8 cellular contexts compared by ENCODE assay signal in genomic region chr4:47510506-47511143, GRCh38. TPM values are rescaled to one million over a fixed set of nuclear protein-coding genes. Genes with fewer than 3 reads are reported as not detected.
A peak's percentile ranks its signal among the peaks of the same experiment; 100 is the strongest.
DNase-seq lines count a peak whose midpoint lies in the region; ATAC-seq, FAIRE-seq and TF ChIP-seq lines count a peak whose summit lies in the region.

No MANE protein-coding gene starts in this region.

- H3K36me3 ChIP-seq in GM12878 (ENCODE audit: control insufficient read depth in 2 of 2, insufficient read depth in 2 of 2, low read length in 1 of 2) (peaks cover 5 to 6% of the 10 kb centered on the region in 2 experiments; a peak in 3 of 4 replicates), suprapubic skin (peaks cover 20% of the 10 kb centered on the region)

- TF ChIP-seq CTCF in GM12878 (IDR thresholded peaks at IDR 0.05 in 2 of 3, conservative IDR thresholded peaks at IDR 0.05 in 1 of 3; ENCODE audit: control insufficient read depth in 2 of 3, extremely low read depth in 1 of 3, insufficient read depth in 1 of 3, low read depth in 3 of 3, low read length in 3 of 3), result peak in 2 of 3 experiments; percentile 2 to 42; a peak in 2 of 6 replicates
- no peak for TF ChIP-seq CTCF in suprapubic skin (IDR thresholded peaks at IDR 0.05)

- intact Hi-C loops in GM12878 (cut with micrococcal nuclease; ENCODE audit: unreplicated experiment), result loop anchor here (1.0 to 10.0 kb wide), 4 partner anchors 16 to 534 kb away; no protein-coding TSS in a partner anchor

- in situ Hi-C loops in ACHN (cut with HindIII; ENCODE audit: low pct_ligation_motif_present, low pct_unique_long_range_greater_than_20kb, low sequenced_read_pairs), result no loop called here
- in situ Hi-C loops in GM12878 (cut with MboI), result no loop called here

- DNase-seq in ACHN, result peak; percentile 23
- DNase-seq in GM12878 (ENCODE audit: low read depth, low spot score), result peak; percentile 90
- peak; percentile 36 for DNase-seq in pons (ENCODE audit: low spot score)
- DNase-seq in activated CD4-positive, alpha-beta T cell treated with anti-CD3 and anti-CD28 coated beads, Interleukin-2, amount 50 U/mL, for 4 hours, result no peak
- no peak for DNase-seq in SK-N-DZ (ENCODE audit: low spot score)
- no peak for DNase-seq in suprapubic skin (ENCODE audit: low spot score in 2 of 2)

- TF ChIP-seq POLR2A in GM12878 (IDR thresholded peaks at IDR 0.05; ENCODE audit: low read depth, low read length), result no peak
- TF ChIP-seq POLR2A in suprapubic skin (IDR thresholded peaks at IDR 0.05), result no peak

- TF ChIP-seq EP300 in GM12878 (IDR thresholded peaks at IDR 0.05; ENCODE audit: borderline replicate concordance in 1 of 2, control insufficient read depth in 1 of 2, low read depth in 2 of 2, low read length in 2 of 2) (peak; percentile 95 to 96), suprapubic skin (IDR thresholded peaks at IDR 0.05) (no peak)

- H3K79me2 ChIP-seq in GM12878 (ENCODE audit: control insufficient read depth, insufficient read depth, low read length), result no peaks in the 10 kb centered on the region; the same call in 1 of the 2 replicates

- SMC1A ChIA-PET in GM12878 (lab: Charles Lee; ENCODE audit: uncharacterized antibody, unreplicated experiment), result interaction anchor here (0.7 to 10.9 kb wide), 14 partner anchors 9 to 499 kb away, joined by 3 to 239 read pairs (median 6); partner anchors contain the start of genes ATP10D and COMMD8

- H3K9me3 ChIP-seq in GM12878 (replicated peaks; ENCODE audit: control insufficient read depth, insufficient read depth, low read length) (no peaks in the 10 kb centered on the region), suprapubic skin (no peaks in the 10 kb centered on the region)

- H3K4me3 ChIP-seq in GM12878 (peak overlapping the region; percentile 35; the same call in 1 of the 2 replicates), suprapubic skin (no peak overlapping the region)

- no peaks in the 10 kb centered on the region for H4K20me1 ChIP-seq in GM12878 (ENCODE audit: control insufficient read depth, insufficient read depth)

- CTCF ChIA-PET in GM12878 (lab: Yijun Ruan, JAX), result interaction anchor here (1.0 to 6.6 kb wide), 10 partner anchors 9 to 55 kb away, joined by 3 to 124 read pairs (median 8); partner anchors contain the start of genes ATP10D and COMMD8

- POLR2A ChIA-PET in GM12878 (lab: Charles Lee), result interaction anchor here (1.1 to 7.0 kb wide), 6 partner anchors 9 to 27 kb away, joined by 3 to 55 read pairs (median 8); partner anchors contain the start of gene ATP10D

- peak overlapping the region; percentile 84 for H3K27ac ChIP-seq in GM12878 (ENCODE audit: control insufficient read depth, insufficient read depth)
- H3K27ac ChIP-seq in suprapubic skin, result no peak overlapping the region

- ATAC-seq in GM19397 (IDR thresholded peaks at IDR 0.05; ENCODE audit: unreplicated experiment), result peak; percentile 97
- ATAC-seq in HG03378 (IDR thresholded peaks at IDR 0.05; ENCODE audit: unreplicated experiment), result peak; percentile 99
- peak; percentile 94 for ATAC-seq in GM12878

- peak overlapping the region; percentile 78 for H3K4me2 ChIP-seq in GM12878 (ENCODE audit: control insufficient read depth, insufficient read depth)

- RAD21 ChIA-PET in GM12878 (lab: Charles Lee; ENCODE audit: unreplicated experiment), result interaction anchor here (0.6 to 6.3 kb wide), 9 partner anchors 9 to 47 kb away, joined by 3 to 99 read pairs (median 13); partner anchors contain the start of genes ATP10D and COMMD8

- TF ChIP-seq RAD21 in GM12878 (IDR thresholded peaks at IDR 0.05; ENCODE audit: insufficient read depth, low read depth, low read length), result 0 out of 2 replicates have a peak, but pooled peaks have one; percentile 22

- H2AFZ ChIP-seq in GM12878 (ENCODE audit: control insufficient read depth, low read depth, low read length), result no peak overlapping the region; the same call in 1 of the 2 replicates

- peak; percentile 89 for FAIRE-seq in GM12878 (lab: Jason Lieb, UNC)

- H3K4me1 ChIP-seq in GM12878 (ENCODE audit: control insufficient read depth, insufficient read depth, low read length), result peaks cover 12% of the 10 kb centered on the region
- peaks cover 12% of the 10 kb centered on the region for H3K4me1 ChIP-seq in suprapubic skin

- H3K9ac ChIP-seq in GM12878 (ENCODE audit: control insufficient read depth, insufficient read depth, low read length), result peak overlapping the region; percentile 17; the same call in 1 of the 2 replicates

- WGBS in GM12878 (ENCODE audit: insufficient coverage, insufficient replicate concordance, low lambda C conversion rate, missing lambda C conversion rate), result 2% methylated on average over 2 of the region's 2 CpGs
- 43% methylated on average over 2 of the region's 2 CpGs for WGBS in suprapubic skin

- no TSS peak for BruUV-seq in GM12878 (replicated peaks; lab: Mats Ljungman, UMichigan)

- H3K27me3 ChIP-seq in GM12878 (replicated peaks in 1 of 2; ENCODE audit: control insufficient read depth in 2 of 2, insufficient read depth in 2 of 2, low read length in 1 of 2), result no peaks in the 10 kb centered on the region
- H3K27me3 ChIP-seq in suprapubic skin, result no peaks in the 10 kb centered on the region

TF ChIP-seq in GM12878, 131 proteins besides CTCF, POLR2A, EP300 and RAD21 (continues in another document):
- TF ChIP-seq STAT3 (IDR thresholded peaks at IDR 0.05; ENCODE audit: low read depth, low read length), result no peak
- TF ChIP-seq SMAD5 (IDR thresholded peaks at IDR 0.05; ENCODE audit: low read depth), result no peak
- TF ChIP-seq SREBF1 (IDR thresholded peaks at IDR 0.05; ENCODE audit: low read length), result no peak
- no peak for TF ChIP-seq BCLAF1 (IDR thresholded peaks at IDR 0.05)

RNA-seq across cellular contexts. Expression of gene ATP10D, which starts 25.6 kb away (rescaled TPM):
- 101 and 123 TPM in 2 replicates for total RNA-seq in GM12878 (2013; cell fraction: nucleolus; rRNA removed)
- total RNA-seq in GM12878 (2014; rRNA removed) (16.5 and 20.3 TPM in 2 replicates), GM12878 (2014; rRNA removed; fragmentation: Illumina TruSeq; extraction: Trizol) (20.7 and 20.8 TPM in 2 replicates), GM12878 (2021) (30.0 and 31.7 TPM in 2 replicates), suprapubic skin (10 to 100 TPM; 28.6 to 41.0 (median 34.6) TPM)
- 5.5 TPM for polyA plus RNA-seq in GM12878 (2011; ENCODE audit: low read depth)
- polyA plus RNA-seq in GM12878 (2011; rRNA removed) (50.3 and 60.3 TPM in 2 replicates), GM12878 (2014; fragmentation: Illumina TruSeq; extraction: Trizol) (18.7 and 19.8 TPM in 2 replicates), GM12878 (2014; fragmentation: Nextera tagmentation; extraction: Ambion mirVana) (10 to 100 TPM; 10.2 to 18.0 TPM), GM12878 (2014; rRNA removed) (9.4 and 11.2 TPM in 2 replicates), GM12878 (2016; fragmentation: Nextera tagmentation; extraction: Ambion mirVana) (10 to 100 TPM; 19.4 to 25.6 TPM)
- 18.1 and 22.6 TPM in 2 replicates for polyA plus RNA-seq in GM12878 (2011; cell fraction: cytosol; rRNA removed)
- polyA plus RNA-seq in GM12878 (2011; cell fraction: nucleus; rRNA removed), result 42.1 and 55.4 TPM in 2 replicates
- 10.5 and 10.7 TPM in 2 replicates for polyA plus RNA-seq in GM12878 (2012)
- polyA minus RNA-seq in GM12878 (2011; rRNA and poly(A)+ RNA removed), result 97.4 and 201 TPM in 2 replicates
- 18.3 and 21.1 TPM in 2 replicates for polyA minus RNA-seq in GM12878 (2011; cell fraction: cytosol; rRNA and poly(A)+ RNA removed)
- 67.3 and 81.0 TPM in 2 replicates for polyA minus RNA-seq in GM12878 (2011; cell fraction: nucleus; rRNA and poly(A)+ RNA removed)
- polyA plus RNA-seq in SK-N-DZ (2014; cell fraction: cytosol; rRNA removed), result 6.7 and 7.7 TPM in 2 replicates
- 6.1 and 11.0 TPM in 2 replicates for polyA plus RNA-seq in SK-N-DZ (2014; cell fraction: nucleus; rRNA removed)

RNA-seq across cellular contexts. Expression of gene COMMD8, which starts 47.1 kb away (rescaled TPM):
- 9.2 and 9.9 TPM in 2 replicates for total RNA-seq in GM12878 (2013; cell fraction: nucleolus; rRNA removed)
- total RNA-seq in GM12878 (2014; rRNA removed), result 36.3 and 47.2 TPM in 2 replicates
- total RNA-seq in GM12878 (2014; rRNA removed; fragmentation: Illumina TruSeq; extraction: Trizol), result 36.4 and 38.5 TPM in 2 replicates
- 36.5 and 36.8 TPM in 2 replicates for total RNA-seq in GM12878 (2021)
- polyA plus RNA-seq in GM12878 (2011; ENCODE audit: low read depth), result 12.9 TPM
- polyA plus RNA-seq in GM12878 (2011; rRNA removed), result 58.3 and 104 TPM in 2 replicates
- 14.0 and 14.9 TPM in 2 replicates for polyA plus RNA-seq in GM12878 (2011; cell fraction: cytosol; rRNA removed)
- polyA plus RNA-seq in GM12878 (2011; cell fraction: nucleus; rRNA removed), result 12.7 and 14.0 TPM in 2 replicates
- polyA plus RNA-seq in GM12878 (2012), result 22.9 and 23.4 TPM in 2 replicates
- 28.6 and 31.8 TPM in 2 replicates for polyA plus RNA-seq in GM12878 (2014; fragmentation: Illumina TruSeq; extraction: Trizol)
- polyA plus RNA-seq in GM12878 (2014; fragmentation: Nextera tagmentation; extraction: Ambion mirVana), result 100 to 1,000 TPM; 126 to 152 TPM
- polyA plus RNA-seq in GM12878 (2014; rRNA removed), result 23.2 and 27.6 TPM in 2 replicates
- polyA plus RNA-seq in GM12878 (2016; fragmentation: Nextera tagmentation; extraction: Ambion mirVana), result 100 to 1,000 TPM; 142 to 156 TPM
- polyA minus RNA-seq in GM12878 (2011; rRNA and poly(A)+ RNA removed), result 8.6 and 12.0 TPM in 2 replicates
- 6.0 and 8.0 TPM in 2 replicates for polyA minus RNA-seq in GM12878 (2011; cell fraction: cytosol; rRNA and poly(A)+ RNA removed)
- 7.1 and 7.5 TPM in 2 replicates for polyA minus RNA-seq in GM12878 (2011; cell fraction: nucleus; rRNA and poly(A)+ RNA removed)
- 20.5 and 21.0 TPM in 2 replicates for polyA plus RNA-seq in SK-N-DZ (2014; cell fraction: cytosol; rRNA removed)
- polyA plus RNA-seq in SK-N-DZ (2014; cell fraction: nucleus; rRNA removed), result 11.0 and 27.2 TPM in 2 replicates
- 10 to 100 TPM; 10.1 to 18.5 (median 11.0) TPM for total RNA-seq in suprapubic skin

Comparison
In these comparisons a context has a peak if more than half of its experiments do, and no peak if none do; other contexts are left out.
1. DNase-seq: peak in ACHN (single experiment), GM12878 (single experiment) and pons (single experiment); none in activated CD4-positive, alpha-beta T cell treated with anti-CD3 and anti-CD28 coated beads, Interleukin-2, amount 50 U/mL, for 4 hours (0 of 2), SK-N-DZ (single experiment) and suprapubic skin (0 of 2).
2. CTCF ChIP-seq: peak in GM12878 (2 of 3); none in suprapubic skin (0 of 2).
3. Peak in every context shown above with its lines, with median percentiles within 50 percentile points of each other: ATAC-seq.